Comparison of ENCODE assay signal across 13 cellular contexts in the genomic region with DNA sequence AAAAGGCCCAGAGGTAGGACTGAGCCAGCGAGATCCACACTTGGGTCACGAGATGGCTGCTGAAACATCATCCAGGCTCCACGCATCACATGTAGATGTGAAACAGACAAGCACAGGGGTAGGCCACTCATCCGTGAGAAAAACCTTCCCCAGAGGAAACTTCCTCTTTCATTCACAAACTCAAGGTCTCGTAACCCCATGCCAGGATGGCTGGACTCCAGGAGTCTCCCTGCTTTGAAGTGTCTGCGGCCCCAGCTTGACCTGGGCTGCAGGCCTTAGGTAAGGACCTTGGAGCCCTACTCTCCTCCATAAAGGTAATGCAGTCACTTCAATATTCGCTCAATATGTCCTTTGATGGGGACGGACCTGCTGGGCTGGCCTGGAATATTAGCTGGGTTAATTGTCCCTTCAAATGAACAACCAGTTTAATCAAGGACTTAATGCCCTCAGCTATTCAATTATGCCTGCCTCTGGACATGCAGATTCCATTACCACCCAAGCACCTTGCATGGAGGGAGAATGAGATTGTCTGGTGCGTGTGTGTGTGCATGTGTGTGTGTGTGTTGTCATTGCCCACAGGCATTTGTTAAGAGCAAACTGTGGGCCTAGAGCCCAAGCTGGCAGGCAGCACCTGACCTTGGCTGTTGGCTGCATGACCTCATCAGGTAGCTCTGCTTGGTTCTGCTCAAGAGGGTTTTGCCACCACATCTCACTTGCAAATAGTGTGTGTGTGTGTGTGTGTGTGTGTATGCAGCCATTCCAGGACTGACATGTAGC.
DNase-seq lines count a peak whose midpoint lies in the region; ATAC-seq and TF ChIP-seq lines count a peak whose summit lies in the region.
"Had no signal": no experiment of that assay in that cellular context is flagged by ENCODE, and none has a peak within 500 bp of the region (broad histone marks: within the 10 kb centered on the region; RNA-seq: fewer than 3 reads in every experiment).

No MANE protein-coding gene starts in this region.

- H3K4me3 ChIP-seq in LNCaP clone FGC (ENCODE audit: low read depth, low read length) (no peak overlapping the region), SU-DHL-6 (ENCODE audit: insufficient read depth, low read length, poor library complexity, severe bottlenecking) (no peak overlapping the region), right lobe of liver (no peak overlapping the region), uterus (no peak overlapping the region)

- WGBS in right lobe of liver (ENCODE audit: insufficient coverage, low coverage, low lambda C conversion rate, missing lambda C conversion rate) = 78% methylated on average over 6 of the region's 9 CpGs

- no peak overlapping the region for H2AFZ ChIP-seq in SU-DHL-6 (ENCODE audit: low read depth, low read length, severe bottlenecking)

- no peak overlapping the region for H3K4me2 ChIP-seq in SU-DHL-6 (ENCODE audit: low read depth, low read length, poor library complexity, severe bottlenecking)

- H3K4me3 Mint-ChIP-seq in CD4-positive, alpha-beta T cell = no peak overlapping the region
- no peak overlapping the region for H3K4me3 Mint-ChIP-seq in activated naive CD4-positive, alpha-beta T cell treated with anti-CD3 and anti-CD28 coated beads for 36 hours

- H3K36me3 ChIP-seq in SU-DHL-6 (ENCODE audit: low read length) = no peaks in the 10 kb centered on the region
- no peaks in the 10 kb centered on the region for H3K36me3 ChIP-seq in right lobe of liver
- H3K36me3 ChIP-seq in uterus = no peaks in the 10 kb centered on the region

- H3K9ac ChIP-seq in SU-DHL-6 (ENCODE audit: low read length) = no peak overlapping the region

- intact Hi-C loops in CD4-positive, alpha-beta T cell (cut with DNase I, micrococcal nuclease) = no loop called here
- intact Hi-C loops in right lobe of liver (cut with DNase I) = no loop called here
- intact Hi-C loops in uterus (cut with DNase I; ENCODE audit: low total_unique reads) = no loop called here
- intact Hi-C loops in activated naive CD4-positive, alpha-beta T cell treated with anti-CD3 and anti-CD28 coated beads for 36 hours (cut with micrococcal nuclease) = no loop called here

- H3K9me3 ChIP-seq in CD4-positive, alpha-beta T cell (ENCODE audit: control insufficient read depth, low read length) = no peaks in the 10 kb centered on the region
- no peaks in the 10 kb centered on the region for H3K9me3 ChIP-seq in SU-DHL-6 (ENCODE audit: insufficient read depth, low read length)
- no peaks in the 10 kb centered on the region for H3K9me3 ChIP-seq in right lobe of liver
- H3K9me3 ChIP-seq in uterus = no peaks in the 10 kb centered on the region

- no peaks in the 10 kb centered on the region for H3K36me3 Mint-ChIP-seq in CD4-positive, alpha-beta T cell (ENCODE audit: low read depth)
- no peaks in the 10 kb centered on the region for H3K36me3 Mint-ChIP-seq in activated naive CD4-positive, alpha-beta T cell treated with anti-CD3 and anti-CD28 coated beads for 36 hours (ENCODE audit: low read depth)

- ATAC-seq in CD4-positive, alpha-beta T cell (ENCODE audit: poor library complexity) = peak; percentile 21
- peak; percentile 96 to 99 (median 98) for ATAC-seq in right lobe of liver
- ATAC-seq: Panc1 had no signal

- CTCF ChIA-PET in CD4-positive, alpha-beta T cell (lab: Charles Lee) = interaction anchor here (1.0 kb wide), 1 partner anchor 16 kb away, joined by 3 read pairs; no protein-coding TSS in a partner anchor
- CTCF ChIA-PET in activated naive CD4-positive, alpha-beta T cell treated with anti-CD3 and anti-CD28 coated beads for 36 hours (lab: Charles Lee) = interaction anchor here (0.7 kb wide), 1 partner anchor 14 kb away, joined by 3 read pairs; no protein-coding TSS in a partner anchor

- TF ChIP-seq POLR2A in right lobe of liver (IDR thresholded peaks at IDR 0.05) (no peak), uterus (IDR thresholded peaks at IDR 0.05) (no peak)

- peaks cover 5% of the 10 kb centered on the region for H3K4me1 Mint-ChIP-seq in CD4-positive, alpha-beta T cell (ENCODE audit: low read depth)
- H3K4me1 Mint-ChIP-seq in activated naive CD4-positive, alpha-beta T cell treated with anti-CD3 and anti-CD28 coated beads for 36 hours (ENCODE audit: low read depth) = peaks cover 4% of the 10 kb centered on the region

- no peak overlapping the region for H3K27ac Mint-ChIP-seq in CD4-positive, alpha-beta T cell
- H3K27ac Mint-ChIP-seq in activated naive CD4-positive, alpha-beta T cell treated with anti-CD3 and anti-CD28 coated beads for 36 hours = no peak overlapping the region

- TF ChIP-seq CTCF in CD4-positive, alpha-beta T cell (IDR thresholded peaks at IDR 0.05) = no peak
- TF ChIP-seq CTCF in LNCaP clone FGC (IDR thresholded peaks at IDR 0.05; ENCODE audit: control insufficient read depth, extremely low read depth, insufficient read depth) (no peak), SU-DHL-6 (IDR thresholded peaks at IDR 0.05; ENCODE audit: insufficient read depth, low read length, poor library complexity, severe bottlenecking) (no peak), right lobe of liver (IDR thresholded peaks at IDR 0.05) (no peak), uterus (IDR thresholded peaks at IDR 0.05) (no peak)

- no peaks in the 10 kb centered on the region for H3K9me2 ChIP-seq in SU-DHL-6 (replicated peaks; ENCODE audit: insufficient read depth, low read length)

- no peaks in the 10 kb centered on the region for H3K9me3 Mint-ChIP-seq in CD4-positive, alpha-beta T cell
- no peaks in the 10 kb centered on the region for H3K9me3 Mint-ChIP-seq in activated naive CD4-positive, alpha-beta T cell treated with anti-CD3 and anti-CD28 coated beads for 36 hours

- POLR2A ChIA-PET in CD4-positive, alpha-beta T cell (lab: Charles Lee) = no interaction called here

- peaks cover 0 to 4% (median 0%) of the 10 kb centered on the region in 4 donors for H3K4me1 ChIP-seq in right lobe of liver
- no peaks in the 10 kb centered on the region for H3K4me1 ChIP-seq in uterus

- no peaks in the 10 kb centered on the region for H3F3A ChIP-seq in SU-DHL-6 (ENCODE audit: insufficient read depth)

- H3K27me3 Mint-ChIP-seq in CD4-positive, alpha-beta T cell = no peaks in the 10 kb centered on the region
- H3K27me3 Mint-ChIP-seq in activated naive CD4-positive, alpha-beta T cell treated with anti-CD3 and anti-CD28 coated beads for 36 hours (ENCODE audit: low read depth) = no peaks in the 10 kb centered on the region

- H3K27me3 ChIP-seq in CD4-positive, alpha-beta T cell (ENCODE audit: control insufficient read depth, insufficient read depth, low read length) = no peaks in the 10 kb centered on the region
- H3K27me3 ChIP-seq in SU-DHL-6 (ENCODE audit: low read length) (no peaks in the 10 kb centered on the region), right lobe of liver (no peaks in the 10 kb centered on the region), uterus (no peaks in the 10 kb centered on the region)

- no peak overlapping the region for H3K27ac ChIP-seq in CD4-positive, alpha-beta T cell (ENCODE audit: low read depth, low read length)
- H3K27ac ChIP-seq in SU-DHL-6 (ENCODE audit: low read depth, low read length) = 0 out of 2 replicates have a peak overlapping the region, but pooled peaks have one; percentile 11
- no peak overlapping the region for H3K27ac ChIP-seq in right lobe of liver
- H3K27ac ChIP-seq in uterus = no peak overlapping the region

- DNase-seq in CD4-positive, alpha-beta T cell = no peak
- DNase-seq in LNCaP clone FGC (ENCODE audit: low read depth) = peak; percentile 94
- DNase-seq in right lobe of liver = peak; percentile 76 to 90 (median 87)
- no peak for DNase-seq in uterus
- no peak for DNase-seq in NCI-H2227 (lab: John Stamatoyannopoulos, UW; ENCODE audit: unreplicated experiment)
- no peak for DNase-seq in AG08396 (ENCODE audit: low spot score)
- DNase-seq in activated naive CD4-positive, alpha-beta T cell treated with anti-CD3 and anti-CD28 coated beads for 36 hours = no peak
- DNase-seq: COR-L47, GOT3, hippocampal formation, NCI-H1105 treated with DMSO at 0.1 percent for 48 hours had no signal

- no peaks in the 10 kb centered on the region for H3K79me2 ChIP-seq in SU-DHL-6 (ENCODE audit: insufficient read depth, low read length)

- no peaks in the 10 kb centered on the region for H4K20me1 ChIP-seq in SU-DHL-6 (ENCODE audit: low read depth, low read length)

Comparison
In these comparisons a context has a peak if more than half of its experiments do, and no peak if none do; other contexts are left out.
1. DNase-seq: peak in LNCaP clone FGC (single experiment) and right lobe of liver (3 of 3); none in CD4-positive, alpha-beta T cell (0 of 10), uterus (0 of 2), NCI-H2227 (single experiment), AG08396 (single experiment) and activated naive CD4-positive, alpha-beta T cell treated with anti-CD3 and anti-CD28 coated beads for 36 hours (single experiment).